Comparison of ENCODE assay signal across 15 cellular contexts in the genomic region with DNA sequence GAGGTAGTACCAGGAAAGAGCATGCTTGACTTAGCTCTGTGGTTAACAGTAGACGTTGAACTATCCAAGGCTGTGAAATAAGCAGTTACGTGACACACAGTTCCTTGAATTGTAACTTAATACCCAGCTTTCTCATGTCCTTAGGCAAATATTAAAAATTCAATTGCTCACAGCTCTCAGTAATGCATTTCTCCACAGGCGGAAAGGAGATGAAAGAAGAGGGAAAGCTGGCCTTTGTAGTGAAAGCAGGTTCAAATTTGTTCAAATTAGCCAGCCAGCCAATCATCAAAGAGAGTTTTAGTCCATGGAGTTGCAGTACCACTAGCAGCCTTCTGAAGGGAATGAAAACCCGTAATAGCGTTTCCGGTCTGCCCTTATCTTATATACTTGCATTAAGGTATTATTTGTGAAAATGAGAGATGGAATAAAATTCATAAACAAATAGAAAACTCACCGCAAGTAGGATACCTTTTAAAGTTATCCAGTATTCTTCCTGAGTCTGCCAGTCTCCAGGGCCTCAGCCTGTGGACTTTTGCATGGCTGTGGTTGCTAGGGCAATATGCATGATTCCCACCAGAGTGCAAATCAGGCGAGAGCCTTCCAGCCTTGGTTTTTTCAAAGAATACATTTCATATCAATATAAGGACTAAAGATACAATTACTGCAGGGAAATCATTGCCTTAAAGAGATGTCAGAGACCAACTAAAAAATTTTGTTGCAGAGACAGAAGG.
A peak's percentile ranks its signal among the peaks of the same experiment; 100 is the strongest.
DNase-seq lines count a peak whose midpoint lies in the region; ATAC-seq, FAIRE-seq and TF ChIP-seq lines count a peak whose summit lies in the region.
"Had no signal": no experiment of that assay in that cellular context is flagged by ENCODE, and none has a peak within 500 bp of the region (broad histone marks: within the 10 kb centered on the region; RNA-seq: fewer than 3 reads in every experiment).

No MANE protein-coding gene starts in this region.

- no peak for ATAC-seq in left ventricle myocardium superior
- no peak for ATAC-seq in stimulated activated naive CD8-positive, alpha-beta T cell treated with anti-CD3 and anti-CD28 coated beads, Interleukin-15, Interleukin-2, amounts not matched to agents 100 U/mL and 50 U/mL, for 24 hours
- ATAC-seq: upper lobe of right lung had no signal

- intact Hi-C loops in left ventricle myocardium superior (cut with micrococcal nuclease), result no loop called here

- H3K27me3 Mint-ChIP-seq in mesothelial cell of epicardium (ENCODE audit: low read depth), result no peaks in the 10 kb centered on the region
- H3K27me3 Mint-ChIP-seq: activated naive CD8-positive, alpha-beta T cell treated with anti-CD3 and anti-CD28 coated beads for 36 hours had no signal

- H3K4me3 Mint-ChIP-seq in mesothelial cell of epicardium, result no peak overlapping the region
- H3K4me3 Mint-ChIP-seq: activated naive CD8-positive, alpha-beta T cell treated with anti-CD3 and anti-CD28 coated beads for 36 hours; T-helper 2 cell treated with Interferon-gamma antibody and Interleukin-4, amounts not matched to agents 5 μg/mL and 100 μg/mL, for 36 hours had no signal

- peak overlapping the region; percentile 8 for H3K27ac Mint-ChIP-seq in mesothelial cell of epicardium
- H3K27ac Mint-ChIP-seq: activated naive CD8-positive, alpha-beta T cell treated with anti-CD3 and anti-CD28 coated beads for 36 hours; T-helper 2 cell treated with Interferon-gamma antibody and Interleukin-4, amounts not matched to agents 5 μg/mL and 100 μg/mL, for 36 hours had no signal

- TF ChIP-seq CTCF in AG09319 (IDR thresholded peaks at IDR 0.05; ENCODE audit: low read depth, low read length) (no peak; the same call in 1 of the 2 replicates), choroid plexus epithelial cell (conservative IDR thresholded peaks at IDR 0.05; ENCODE audit: low read depth, low read length) (peak; percentile 40), mesothelial cell of epicardium (IDR thresholded peaks at IDR 0.05; ENCODE audit: unreplicated experiment) (no peak), D721Med (IDR thresholded peaks at IDR 0.05; ENCODE audit: insufficient read depth, missing control alignments) (no peak)

- H3K9me3 Mint-ChIP-seq in mesothelial cell of epicardium, result peaks cover 21% of the 10 kb centered on the region

- H3K36me3 Mint-ChIP-seq in mesothelial cell of epicardium, result peaks cover 4% of the 10 kb centered on the region
- H3K36me3 Mint-ChIP-seq: activated naive CD8-positive, alpha-beta T cell treated with anti-CD3 and anti-CD28 coated beads for 36 hours had no signal

- H3K4me3 ChIP-seq in choroid plexus epithelial cell (ENCODE audit: low read depth, low read length), result no peak overlapping the region
- H3K4me3 ChIP-seq: BLaER1, spleen, upper lobe of right lung had no signal

- DNase-seq in AG09319 (ENCODE audit: extremely low read depth, low read depth) (peak; percentile 42), LHCN-M2 (ENCODE audit: low read depth) (peak; percentile 89), choroid plexus epithelial cell (ENCODE audit: low read depth) (peak; percentile 82), mesothelial cell of epicardium (ENCODE audit: low spot score in 2 of 2, unreplicated experiment in 2 of 2) (no peak), D721Med (ENCODE audit: insufficient read length, low spot score) (no peak), HUDEP-2 (lab: John Stamatoyannopoulos, UW; ENCODE audit: unreplicated experiment in 76 of 76) (no peak), left ventricle myocardium superior (no peak)
- no peak for DNase-seq in stimulated activated naive CD8-positive, alpha-beta T cell treated with anti-CD3 and anti-CD28 coated beads, Interleukin-15, Interleukin-2, amounts not matched to agents 100 U/mL and 50 U/mL, for 24 hours
- DNase-seq: activated naive CD8-positive, alpha-beta T cell treated with anti-CD3 and anti-CD28 coated beads for 36 hours; GF-D8; NCI-H1694; spleen; upper lobe of right lung had no signal

- no peak for FAIRE-seq in D721Med (lab: Jason Lieb, UNC)

- peaks cover 14% of the 10 kb centered on the region for H3K4me1 Mint-ChIP-seq in mesothelial cell of epicardium
- H3K4me1 Mint-ChIP-seq: activated naive CD8-positive, alpha-beta T cell treated with anti-CD3 and anti-CD28 coated beads for 36 hours had no signal

Comparison
In these comparisons a context has a peak if more than half of its experiments do, and no peak if none do; other contexts are left out.
1. DNase-seq: peak in AG09319 (single experiment), LHCN-M2 (single experiment) and choroid plexus epithelial cell (single experiment); none in mesothelial cell of epicardium (0 of 2), D721Med (single experiment), HUDEP-2 (0 of 76), left ventricle myocardium superior (single experiment) and stimulated activated naive CD8-positive, alpha-beta T cell treated with anti-CD3 and anti-CD28 coated beads, Interleukin-15, Interleukin-2, amounts not matched to agents 100 U/mL and 50 U/mL, for 24 hours (single experiment).